8 cellular contexts compared by ENCODE assay signal in the genomic region with DNA sequence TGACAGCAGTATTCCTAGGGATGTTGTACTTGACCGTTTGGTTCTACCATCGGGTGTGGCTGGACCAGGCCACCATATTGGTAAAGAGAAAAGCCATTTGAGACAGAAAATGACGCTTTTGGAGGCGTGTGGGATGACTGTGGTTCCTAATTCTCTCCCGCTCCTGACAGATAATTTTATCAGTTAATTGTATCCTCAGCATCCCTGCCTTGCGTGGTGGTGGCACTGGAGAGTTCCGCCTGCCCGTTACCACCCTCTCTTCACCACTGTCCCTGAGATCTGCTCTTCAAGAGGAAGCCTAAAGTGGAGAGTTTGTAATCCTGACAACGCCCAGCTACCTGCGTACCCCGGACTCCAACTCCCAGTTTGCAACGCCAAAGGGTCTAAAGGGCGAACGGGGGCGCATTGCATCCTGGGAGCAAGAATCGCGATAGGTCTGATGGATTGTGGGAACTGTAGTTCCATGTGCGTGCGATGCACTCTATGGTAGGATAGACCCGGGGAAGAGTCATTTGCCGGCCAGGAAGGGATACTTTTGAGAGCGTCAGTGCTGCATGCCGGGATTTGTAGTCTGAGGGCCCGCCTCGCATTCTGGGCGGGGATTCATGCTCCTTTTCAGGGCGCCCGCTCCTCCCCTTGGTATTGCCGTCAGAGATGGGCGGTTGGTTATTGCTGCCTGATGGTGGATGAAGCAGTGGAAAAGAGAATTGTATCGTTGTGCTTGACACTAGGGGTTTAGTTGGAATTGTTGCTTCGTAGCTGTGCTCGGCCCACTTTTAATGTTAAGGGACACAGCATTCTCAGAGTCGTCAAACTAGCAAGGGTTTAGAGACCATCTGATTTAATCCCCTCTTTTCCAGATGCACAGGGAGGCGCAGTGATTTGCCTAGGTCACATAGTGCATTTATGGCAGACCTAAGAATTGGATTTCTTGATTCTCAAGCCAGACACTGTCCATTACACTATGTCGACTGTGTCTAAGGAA. TPM values are rescaled to one million over a fixed set of nuclear protein-coding genes. Genes with fewer than 3 reads are reported as not detected.
DNase-seq lines count a peak whose midpoint lies in the region; ATAC-seq, FAIRE-seq and TF ChIP-seq lines count a peak whose summit lies in the region.

No MANE protein-coding gene starts in this region.

- no peaks in the 10 kb centered on the region for H3K9me3 ChIP-seq in iPS-20b (ENCODE audit: insufficient read depth, low read depth, low read length)
- no peaks in the 10 kb centered on the region for H3K9me3 ChIP-seq in skeletal muscle tissue (ENCODE audit: control insufficient read depth in 3 of 3, low read length in 3 of 3)

- no peaks in the 10 kb centered on the region for H3K27me3 ChIP-seq in bronchial epithelial cell (ENCODE audit: control insufficient read depth, insufficient read depth, low read length)
- H3K27me3 ChIP-seq in iPS-20b (ENCODE audit: insufficient read depth, low read length) = no peaks in the 10 kb centered on the region
- H3K27me3 ChIP-seq in skeletal muscle tissue (ENCODE audit: control insufficient read depth in 3 of 3, insufficient read depth in 3 of 3, low read length in 3 of 3) = no peaks in the 10 kb centered on the region

- ATAC-seq in GM18907 (IDR thresholded peaks at IDR 0.05; ENCODE audit: unreplicated experiment) = peak; percentile 59
- peak; percentile 62 for ATAC-seq in HG03135 (IDR thresholded peaks at IDR 0.05; ENCODE audit: unreplicated experiment)

- DNase-seq in AG08395 (ENCODE audit: low spot score) (peak; percentile 97), NCI-H2196 (lab: John Stamatoyannopoulos, UW; ENCODE audit: unreplicated experiment) (peak; percentile 91), bronchial epithelial cell (ENCODE audit: low read depth) (peak; percentile 99)

- H3K27ac ChIP-seq in VCaP = peak overlapping the region; percentile 100
- peak overlapping the region; percentile 89 for H3K27ac ChIP-seq in iPS-20b (ENCODE audit: low read length)
- H3K27ac ChIP-seq in skeletal muscle tissue (ENCODE audit: low read depth, low read length) = peak overlapping the region; percentile 95

- H3K36me3 ChIP-seq in bronchial epithelial cell (ENCODE audit: control insufficient read depth, insufficient read depth, low read length) = no peaks in the 10 kb centered on the region
- peaks cover 14% of the 10 kb centered on the region; the same call in 1 of the 2 replicates for H3K36me3 ChIP-seq in iPS-20b (ENCODE audit: insufficient read depth, low read depth, low read length)
- no peaks in the 10 kb centered on the region for H3K36me3 ChIP-seq in skeletal muscle tissue (ENCODE audit: control insufficient read depth in 3 of 3, insufficient read depth in 3 of 3, low read length in 3 of 3)

- FAIRE-seq in bronchial epithelial cell (lab: Jason Lieb, UNC) = peak; percentile 86

- no peak for TF ChIP-seq CTCF in VCaP (conservative IDR thresholded peaks at IDR 0.05)
- TF ChIP-seq CTCF in bronchial epithelial cell (IDR thresholded peaks at IDR 0.05; ENCODE audit: insufficient read depth, low read length, severe bottlenecking) = no peak

- H3K4me1 ChIP-seq in iPS-20b (ENCODE audit: insufficient read depth, low read length) (peaks cover 18% of the 10 kb centered on the region), skeletal muscle tissue (ENCODE audit: control insufficient read depth in 3 of 3, insufficient read depth in 3 of 3, low read length in 3 of 3) (peaks cover 25 to 29% (median 28%) of the 10 kb centered on the region in 3 donors)

- peak overlapping the region; percentile 73 for H3K4me3 ChIP-seq in bronchial epithelial cell (ENCODE audit: low read depth, low read length)
- H3K4me3 ChIP-seq in iPS-20b (ENCODE audit: low read length) = peak overlapping the region; percentile 84
- peak overlapping the region; percentile 69 to 100 (median 99) for H3K4me3 ChIP-seq in skeletal muscle tissue (ENCODE audit: low read length in 3 of 3)

- peak overlapping the region; percentile 89 for H3K9ac ChIP-seq in iPS-20b (ENCODE audit: low read depth, low read length)
- peak overlapping the region; percentile 81 to 96 (median 91) for H3K9ac ChIP-seq in skeletal muscle tissue (ENCODE audit: low read depth in 1 of 3, low read length in 3 of 3)

RNA-seq across cellular contexts. Expression of a gene that starts 1.0 kb away (rescaled TPM):
- total RNA-seq in bronchial epithelial cell (5.4 and 7.1 TPM in 2 replicates), skeletal muscle tissue (8.9 TPM)

RNA-seq across cellular contexts. Expression of a gene that starts 49.4 kb away (rescaled TPM):
- total RNA-seq in bronchial epithelial cell (2.9 and 11.3 TPM in 2 replicates), skeletal muscle tissue (5.7 TPM)

RNA-seq across cellular contexts. Expression of a gene that starts 53.5 kb away (rescaled TPM):
- total RNA-seq in bronchial epithelial cell = not detected in 2 replicates
- not detected for total RNA-seq in skeletal muscle tissue

RNA-seq across cellular contexts. Expression of a gene that starts 54.8 kb away (rescaled TPM):
- 24.5 TPM in 2 replicates for total RNA-seq in bronchial epithelial cell
- total RNA-seq in skeletal muscle tissue = 25.6 TPM

Comparison
In these comparisons a context has a peak if more than half of its experiments do, and no peak if none do; other contexts are left out.
1. Peak in every context shown above with its lines: DNase-seq, ATAC-seq, H3K4me3 ChIP-seq and H3K27ac ChIP-seq.